In genomic region chr11:117179048-117179999, GRCh38 we compare ENCODE assay signal across 8 cellular contexts. TPM values are rescaled to one million over a fixed set of nuclear protein-coding genes. Genes with fewer than 3 reads are reported as not detected.
DNase-seq lines count a peak whose midpoint lies in the region; ATAC-seq and TF ChIP-seq lines count a peak whose summit lies in the region.

No MANE protein-coding gene starts in this region.

- TF ChIP-seq CTCF in mucosa of descending colon (IDR thresholded peaks at IDR 0.05) (no peak), stomach (IDR thresholded peaks at IDR 0.05) (no peak)

- no peaks in the 10 kb centered on the region for H3K9me3 Mint-ChIP-seq in IgD-negative memory B cell
- H3K9me3 Mint-ChIP-seq in effector memory CD8-positive, alpha-beta T cell: no peaks in the 10 kb centered on the region

- H3K4me1 ChIP-seq in mucosa of descending colon (ENCODE audit: low read depth) (peaks cover 41% of the 10 kb centered on the region), stomach (peaks cover 59 to 85% (median 76%) of the 10 kb centered on the region in 4 donors)

- H3K4me3 ChIP-seq in mucosa of descending colon: peak overlapping the region; percentile 72
- H3K4me3 ChIP-seq in stomach: peak overlapping the region; percentile 75 to 93 (median 86)

- H3K27me3 Mint-ChIP-seq in IgD-negative memory B cell: no peaks in the 10 kb centered on the region
- no peaks in the 10 kb centered on the region for H3K27me3 Mint-ChIP-seq in effector memory CD8-positive, alpha-beta T cell

- 0 to 3% (median 1%) methylated on average over 26 to 39 of the region's 39 CpGs for WGBS in stomach, 5 donors

- no peaks in the 10 kb centered on the region for H3K36me3 Mint-ChIP-seq in IgD-negative memory B cell
- peaks cover 25% of the 10 kb centered on the region for H3K36me3 Mint-ChIP-seq in effector memory CD8-positive, alpha-beta T cell (ENCODE audit: insufficient read depth)

- intact Hi-C loops in mucosa of descending colon (cut with DNase I, micrococcal nuclease): no loop called here
- intact Hi-C loops in stomach (cut with DNase I; ENCODE audit: low total_unique reads): no loop called here

- peak overlapping the region; percentile 89 to 98 (median 94) for H3K27ac Mint-ChIP-seq in IgD-negative memory B cell
- peak overlapping the region; percentile 92 to 93 for H3K27ac Mint-ChIP-seq in effector memory CD8-positive, alpha-beta T cell

- DNase-seq in D341Med (ENCODE audit: low spot score): peak; percentile 71
- DNase-seq in activated CD4-positive, alpha-beta T cell treated with anti-CD3 and anti-CD28 coated beads for 48 hours: peak; percentile 57
- peak; percentile 51 to 60 (median 55) for DNase-seq in effector memory CD8-positive, alpha-beta T cell
- DNase-seq in mucosa of descending colon: peak; percentile 62 to 79 (median 77)
- DNase-seq in stomach: peak; percentile 51
- no peak for DNase-seq in cortex of kidney (lab: John Stamatoyannopoulos, UW)

- peak overlapping the region; percentile 96 to 99 (median 98) for H3K4me3 Mint-ChIP-seq in IgD-negative memory B cell
- H3K4me3 Mint-ChIP-seq in effector memory CD8-positive, alpha-beta T cell: peak overlapping the region; percentile 89 to 91

- no peaks in the 10 kb centered on the region for H3K27me3 ChIP-seq in stomach

- peak overlapping the region; percentile 96 to 99 (median 98) for H3K27ac ChIP-seq in stomach

- TF ChIP-seq POLR2A in stomach (IDR thresholded peaks at IDR 0.05): no peak

- TF ChIP-seq EP300 in stomach (IDR thresholded peaks at IDR 0.05): no peak

- peaks cover 26 to 35% (median 27%) of the 10 kb centered on the region in 3 donors for H3K4me1 Mint-ChIP-seq in IgD-negative memory B cell
- peaks cover 22 to 28% of the 10 kb centered on the region in 2 donors for H3K4me1 Mint-ChIP-seq in effector memory CD8-positive, alpha-beta T cell (ENCODE audit: low read depth in 2 of 2)

- ATAC-seq in GM21423 (IDR thresholded peaks at IDR 0.05; ENCODE audit: unreplicated experiment) (peak; percentile 19), mucosa of descending colon (peak; percentile 65)
- peak; percentile 67 for ATAC-seq in effector memory CD8-positive, alpha-beta T cell (replicated peaks)

- no peaks in the 10 kb centered on the region for H3K9me3 ChIP-seq in mucosa of descending colon
- H3K9me3 ChIP-seq in stomach: no peaks in the 10 kb centered on the region

- no peaks in the 10 kb centered on the region for H3K36me3 ChIP-seq in mucosa of descending colon (ENCODE audit: low read depth)
- H3K36me3 ChIP-seq in stomach: peaks cover 13 to 27% (median 26%) of the 10 kb centered on the region in 4 donors

RNA-seq across cellular contexts. Expression of gene SIDT2, which starts 0.8 kb away (rescaled TPM):
- polyA plus RNA-seq in IgD-negative memory B cell (61.0 TPM), stomach (10 to 100 TPM; 16.9 to 39.4 (median 24.3) TPM)
- total RNA-seq in mucosa of descending colon (10 to 100 TPM; 69.8 to 76.3 (median 71.4) TPM), stomach (100 to 1,000 TPM in 3 of 5 donors, 10 to 100 TPM in 2; 15.1 to 310 (median 132) TPM)

RNA-seq across cellular contexts. Expression of gene TAGLN, which starts 19.8 kb away (rescaled TPM):
- polyA plus RNA-seq in IgD-negative memory B cell: 1.6 TPM
- 1,000 to 10,000 TPM in 1 of 3 donors, 100 to 1,000 TPM in 2; 126 to 3,893 (median 593) TPM for total RNA-seq in mucosa of descending colon
- 1,000 to 10,000 TPM in 4 of 5 donors, 100 to 1,000 TPM in 1; 730 to 3,801 (median 2,320) TPM for total RNA-seq in stomach
- polyA plus RNA-seq in stomach: 1,000 to 10,000 TPM in 2 of 3 donors, 100 to 1,000 TPM in 1; 575 to 2,971 (median 1,072) TPM

RNA-seq across cellular contexts. Expression of gene PAFAH1B2, which starts 35.2 kb away (rescaled TPM):
- polyA plus RNA-seq in IgD-negative memory B cell (20.6 TPM), stomach (10 to 100 TPM; 14.9 to 30.7 (median 27.5) TPM)
- total RNA-seq in mucosa of descending colon (10 to 100 TPM; 67.9 to 72.7 (median 71.9) TPM), stomach (100 to 1,000 TPM in 1 of 5 donors, 10 to 100 TPM in 4; 31.9 to 174 (median 63.0) TPM)

RNA-seq across cellular contexts. Expression of gene PCSK7, which starts 52.5 kb away (rescaled TPM):
- polyA plus RNA-seq in IgD-negative memory B cell (68.1 TPM), stomach (10 to 100 TPM; 14.1 to 23.6 (median 20.4) TPM)
- total RNA-seq in mucosa of descending colon (100 to 1,000 TPM; 138 to 252 (median 181) TPM), stomach (100 to 1,000 TPM in 3 of 5 donors, 10 to 100 TPM in 2; 64.8 to 232 (median 139) TPM)

RNA-seq across cellular contexts. Expression of gene RNF214, which starts 53.1 kb away (rescaled TPM):
- 12.5 TPM for polyA plus RNA-seq in IgD-negative memory B cell
- 10 to 100 TPM; 22.0 to 38.1 (median 25.4) TPM for total RNA-seq in mucosa of descending colon
- total RNA-seq in stomach: 10 to 100 TPM in 4 of 5 donors, 1 to 10 TPM in 1; 6.7 to 21.6 (median 13.8) TPM
- polyA plus RNA-seq in stomach: 10 to 100 TPM in 1 of 3 donors, 1 to 10 TPM in 2; 6.8 to 11.2 (median 8.0) TPM
